18 cellular contexts compared by ENCODE assay signal in genomic region chr11:130202818-130203671, GRCh38. TPM values are rescaled to one million over a fixed set of nuclear protein-coding genes. Genes with fewer than 3 reads are reported as not detected.
DNase-seq lines count a peak whose midpoint lies in the region; ATAC-seq and TF ChIP-seq lines count a peak whose summit lies in the region.
"Had no signal": no experiment of that assay in that cellular context is flagged by ENCODE, and none has a peak within 500 bp of the region (broad histone marks: within the 10 kb centered on the region; RNA-seq: fewer than 3 reads in every experiment).

No MANE protein-coding gene starts in this region.

- H3K36me3 Mint-ChIP-seq in mesothelial cell of epicardium: peaks cover 23% of the 10 kb centered on the region

- H3K4me1 ChIP-seq in BLaER1 treated with 17β-estradiol and CSF1 and Interleukin-3, amounts not matched to agents 10 nM and 100 nM: peaks cover 10 to 19% (median 17%) of the 10 kb centered on the region in 10 experiments; a peak in 17 of 20 replicates
- H3K4me1 ChIP-seq in Peyer's patch (no peaks in the 10 kb centered on the region), lower lobe of right lung (no peaks in the 10 kb centered on the region), spleen (peaks cover 0 to 21% (median 14%) of the 10 kb centered on the region in 6 donors), breast epithelium (no peaks in the 10 kb centered on the region)
- H3K4me1 ChIP-seq: HAP-1 had no signal

- H3K9ac ChIP-seq in BLaER1 treated with 17β-estradiol and CSF1 and Interleukin-3, amounts not matched to agents 10 nM and 100 nM: no peak overlapping the region

- no peak overlapping the region for H3K4me3 ChIP-seq in BLaER1 treated with 17β-estradiol and CSF1 and Interleukin-3, amounts not matched to agents 10 nM and 100 nM
- H3K4me3 ChIP-seq in Peyer's patch: no peak overlapping the region
- H3K4me3 ChIP-seq in lower lobe of right lung: no peak overlapping the region
- H3K4me3 ChIP-seq in spleen: no peak overlapping the region
- no peak overlapping the region for H3K4me3 ChIP-seq in breast epithelium
- H3K4me3 ChIP-seq: HAP-1, PC-9 had no signal

- peaks cover 1% of the 10 kb centered on the region for H3K27me3 Mint-ChIP-seq in mesothelial cell of epicardium (ENCODE audit: low read depth)

- peak; percentile 41 to 64 (median 48) for DNase-seq in Peyer's patch
- DNase-seq in lower lobe of right lung: peak; percentile 37
- peak; percentile 76 for DNase-seq in spleen
- DNase-seq in breast epithelium (ENCODE audit: low spot score in 2 of 2): no peak
- no peak for DNase-seq in mesothelial cell of epicardium (ENCODE audit: low spot score in 2 of 2, unreplicated experiment in 2 of 2)
- DNase-seq in NCI-H1694 (lab: John Stamatoyannopoulos, UW): no peak
- no peak for DNase-seq in cortex of kidney (lab: John Stamatoyannopoulos, UW)
- DNase-seq: COR-L47, DMS153, EL, NCI-H1417 treated with DMSO at 0.1 percent for 48 hours, NCI-H2029 treated with DMSO at 0.1 percent for 48 hours, NCI-H510A, NCI-H774, PC-9 had no signal

- H3K27ac Mint-ChIP-seq in mesothelial cell of epicardium: no peak overlapping the region

- no peak for TF ChIP-seq POLR2A in Peyer's patch (IDR thresholded peaks at IDR 0.05)
- no peak for TF ChIP-seq POLR2A in spleen (IDR thresholded peaks at IDR 0.05)
- no peak for TF ChIP-seq POLR2A in breast epithelium (IDR thresholded peaks at IDR 0.05)

- H3K27ac ChIP-seq in BLaER1 treated with 17β-estradiol and CSF1 and Interleukin-3, amounts not matched to agents 10 nM and 100 nM: no peak overlapping the region
- no peak overlapping the region for H3K27ac ChIP-seq in Peyer's patch
- no peak overlapping the region for H3K27ac ChIP-seq in lower lobe of right lung
- no peak overlapping the region for H3K27ac ChIP-seq in spleen
- no peak overlapping the region for H3K27ac ChIP-seq in breast epithelium
- H3K27ac ChIP-seq: PC-9 had no signal

- no peak for TF ChIP-seq CTCF in Peyer's patch (IDR thresholded peaks at IDR 0.05)
- no peak for TF ChIP-seq CTCF in lower lobe of right lung (IDR thresholded peaks at IDR 0.05)
- no peak for TF ChIP-seq CTCF in spleen (IDR thresholded peaks at IDR 0.05 in 8 of 11, conservative IDR thresholded peaks at IDR 0.05 in 3 of 11)
- TF ChIP-seq CTCF in breast epithelium (IDR thresholded peaks at IDR 0.05): no peak
- TF ChIP-seq CTCF in mesothelial cell of epicardium (IDR thresholded peaks at IDR 0.05; ENCODE audit: unreplicated experiment): no peak

- H3K4me1 Mint-ChIP-seq in mesothelial cell of epicardium: no peaks in the 10 kb centered on the region

- 69 to 72% (median 71%) methylated on average over 22 to 24 of the region's 24 CpGs for WGBS in spleen, 5 donors

- H3K36me3 ChIP-seq in BLaER1 treated with 17β-estradiol and CSF1 and Interleukin-3, amounts not matched to agents 10 nM and 100 nM: no peaks in the 10 kb centered on the region
- H3K36me3 ChIP-seq in Peyer's patch (peaks cover 0 to 75% (median 0%) of the 10 kb centered on the region in 3 donors), lower lobe of right lung (peaks cover 24% of the 10 kb centered on the region), spleen (peaks cover 0 to 25% (median 3%) of the 10 kb centered on the region in 6 donors), breast epithelium (no peaks in the 10 kb centered on the region)
- H3K36me3 ChIP-seq: HAP-1 had no signal

- 0 out of 22 replicates have a peak, but pooled peaks cover 0 to 4% (median 0%) of the 10 kb centered on the region in 11 experiments for H3K9me3 ChIP-seq in BLaER1 treated with 17β-estradiol and CSF1 and Interleukin-3, amounts not matched to agents 10 nM and 100 nM (replicated peaks in 1 of 11)
- H3K9me3 ChIP-seq in Peyer's patch (no peaks in the 10 kb centered on the region), lower lobe of right lung (no peaks in the 10 kb centered on the region), spleen (no peaks in the 10 kb centered on the region), breast epithelium (no peaks in the 10 kb centered on the region)
- H3K9me3 ChIP-seq: HAP-1 had no signal

- ATAC-seq in lower lobe of right lung: no peak

- H3K4me3 Mint-ChIP-seq in mesothelial cell of epicardium: no peak overlapping the region

- peak overlapping the region in 9 of 11 experiments; percentile 13 to 73 (median 44); a peak in 11 of 22 replicates for H3K4me2 ChIP-seq in BLaER1 treated with 17β-estradiol and CSF1 and Interleukin-3, amounts not matched to agents 10 nM and 100 nM
- H3K4me2 ChIP-seq: PC-9 had no signal

- H4K20me1 ChIP-seq in BLaER1 treated with 17β-estradiol and CSF1 and Interleukin-3, amounts not matched to agents 10 nM and 100 nM: no peaks in the 10 kb centered on the region

- H3K9me3 Mint-ChIP-seq in mesothelial cell of epicardium: peaks cover 6% of the 10 kb centered on the region

- intact Hi-C loops in lower lobe of right lung (cut with DNase I): no loop called here
- intact Hi-C loops in spleen (cut with DNase I; ENCODE audit: low total_unique reads): no loop called here
- intact Hi-C loops in breast epithelium (cut with DNase I; ENCODE audit: low total_unique reads): no loop called here

- no peaks in the 10 kb centered on the region for H3K27me3 ChIP-seq in BLaER1 treated with 17β-estradiol and CSF1 and Interleukin-3, amounts not matched to agents 10 nM and 100 nM
- H3K27me3 ChIP-seq in Peyer's patch (no peaks in the 10 kb centered on the region), lower lobe of right lung (ENCODE audit: low read depth) (no peaks in the 10 kb centered on the region), spleen (replicated peaks in 1 of 7) (no peaks in the 10 kb centered on the region), breast epithelium (no peaks in the 10 kb centered on the region)

RNA-seq across cellular contexts. Expression of gene ST14, which starts 43.5 kb away (rescaled TPM):
- total RNA-seq in Peyer's patch (100 to 1,000 TPM; 104 to 469 (median 424) TPM), lower lobe of right lung (61.1 TPM), spleen (10 to 100 TPM in 6 of 7 donors, 1 to 10 TPM in 1; 7.1 to 20.2 (median 12.5) TPM), breast epithelium (10 to 100 TPM in 2 of 3 donors, 1 to 10 TPM in 1; 9.9 to 89.0 (median 48.5) TPM), mesothelial cell of epicardium (39.6 to 42.0 TPM (median 40.8 TPM) in 3 replicates)
- polyA plus RNA-seq in spleen: 10 to 100 TPM; 10.7 to 25.9 (median 12.5) TPM
- total RNA-seq: SK-MEL-5 had no signal

Comparison
In these comparisons a context has a peak if more than half of its experiments do, and no peak if none do; other contexts are left out.
1. DNase-seq: peak in Peyer's patch (3 of 3), lower lobe of right lung (single experiment) and spleen (single experiment); none in breast epithelium (0 of 2), mesothelial cell of epicardium (0 of 2), NCI-H1694 (single experiment) and cortex of kidney (single experiment).